ENCODE assay signal across 12 cellular contexts in the genomic region with DNA sequence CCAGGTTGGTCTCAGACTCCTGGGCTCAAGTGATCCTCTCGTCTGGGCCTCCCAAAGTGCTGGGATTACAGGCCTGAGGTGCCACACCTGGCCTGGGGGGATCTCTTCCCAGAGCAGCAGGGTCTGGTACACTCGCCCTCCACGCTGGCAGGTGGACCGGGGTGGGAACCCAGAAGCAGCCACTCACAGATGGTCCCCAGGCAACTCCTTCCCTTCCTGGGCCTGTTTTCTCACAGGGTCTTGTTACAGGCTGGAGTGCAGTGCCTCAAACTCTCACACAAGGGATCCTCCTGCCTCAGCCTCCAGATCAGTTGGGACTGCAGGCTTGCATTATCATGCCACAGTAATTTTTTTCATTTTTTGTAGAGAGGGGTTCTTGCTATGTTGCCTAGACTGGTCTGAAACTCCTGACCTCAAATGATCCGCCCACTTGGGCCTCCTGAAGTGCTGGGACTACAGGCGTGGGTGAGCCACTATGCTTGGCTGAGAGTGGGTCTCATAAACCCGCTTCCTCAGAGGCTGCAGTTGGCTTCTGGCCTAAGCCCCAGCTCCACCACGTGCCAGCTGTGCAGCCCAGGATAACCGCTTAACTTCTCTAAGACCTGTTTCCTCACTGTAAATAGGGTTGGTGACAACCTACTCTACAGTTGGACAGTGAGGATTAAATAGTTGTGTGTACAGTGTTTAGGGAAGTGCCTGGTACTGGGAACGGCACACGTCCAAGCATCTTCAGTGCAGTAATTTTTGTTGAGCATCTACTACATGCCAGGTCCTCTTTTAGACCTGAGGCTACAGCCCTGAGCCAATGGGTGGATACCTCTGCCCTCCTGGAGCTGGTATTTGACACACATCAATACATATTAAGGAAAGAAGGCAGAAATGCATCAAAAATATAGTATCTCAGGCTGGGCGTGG. TPM values are rescaled to one million over a fixed set of nuclear protein-coding genes. Genes with fewer than 3 reads are reported as not detected.
DNase-seq lines count a peak whose midpoint lies in the region; ATAC-seq and TF ChIP-seq lines count a peak whose summit lies in the region.
"Had no signal": no experiment of that assay in that cellular context is flagged by ENCODE, and none has a peak within 500 bp of the region (broad histone marks: within the 10 kb centered on the region; RNA-seq: fewer than 3 reads in every experiment).

No MANE protein-coding gene starts in this region.

- H2AFZ ChIP-seq in osteoblast (ENCODE audit: low read length) = no peak overlapping the region

- H3K36me3 Mint-ChIP-seq in activated T-cell treated with anti-CD3 and anti-CD28 coated beads, Interleukin-2, amount 50 U/mL, for 24 hours (ENCODE audit: low read depth) = peaks cover 34% of the 10 kb centered on the region
- peaks cover 12% of the 10 kb centered on the region for H3K36me3 Mint-ChIP-seq in activated T-helper 2 cell treated with anti-CD3 and anti-CD28 coated beads, Interferon-gamma antibody, Interleukin-2, Interleukin-4, amounts not matched to agents 10 μg/mL and 5 μg/mL and 100 μg/mL, durations not matched to agents 14 hours and 24 hours and 36 hours (ENCODE audit: low read depth)

- H3K4me1 ChIP-seq in osteoblast (ENCODE audit: insufficient read depth, low read length) = no peaks in the 10 kb centered on the region
- H3K4me1 ChIP-seq: Peyer's patch had no signal

- H3K4me3 ChIP-seq in MG63 = no peak overlapping the region
- no peak overlapping the region for H3K4me3 ChIP-seq in osteoblast (ENCODE audit: insufficient read depth, low read length)
- H3K4me3 ChIP-seq: Peyer's patch had no signal

- H3K4me1 Mint-ChIP-seq in activated T-cell treated with anti-CD3 and anti-CD28 coated beads, Interleukin-2, amount 50 U/mL, for 24 hours (ENCODE audit: low read depth) = peaks cover 16% of the 10 kb centered on the region
- H3K4me1 Mint-ChIP-seq in activated T-helper 2 cell treated with anti-CD3 and anti-CD28 coated beads, Interferon-gamma antibody, Interleukin-2, Interleukin-4, amounts not matched to agents 10 μg/mL and 5 μg/mL and 100 μg/mL, durations not matched to agents 14 hours and 24 hours and 36 hours (ENCODE audit: low read depth) = peaks cover 13% of the 10 kb centered on the region

- DNase-seq in activated T-cell treated with anti-CD3 and anti-CD28 coated beads, Interleukin-2, amount 50 U/mL, for 24 hours = no peak
- DNase-seq in activated T-cell treated with anti-CD3 and anti-CD28 coated beads, Interleukin-2, amount 50 U/mL, for 1 hour = no peak
- peak; percentile 40 for DNase-seq in MG63
- DNase-seq in activated T-helper 2 cell treated with anti-CD3 and anti-CD28 coated beads, Interferon-gamma antibody, Interleukin-2, Interleukin-4, amounts not matched to agents 10 μg/mL and 5 μg/mL and 100 μg/mL, durations not matched to agents 14 hours and 24 hours and 36 hours (ENCODE audit: low spot score) = no peak
- peak; percentile 85 for DNase-seq in osteoblast (ENCODE audit: insufficient read length, low spot score, missing footprints)
- no peak for DNase-seq in SK-N-DZ (ENCODE audit: low spot score)
- no peak for DNase-seq in NCI-H69 (lab: John Stamatoyannopoulos, UW)
- DNase-seq: Peyer's patch; stimulated activated CD4-positive, alpha-beta T cell treated with anti-CD3 and anti-CD28 coated beads, Interleukin-12 subunit alpha, Interleukin-12 subunit beta, amount 100 ng/mL, for 4 hours had no signal

- H3K4me2 ChIP-seq in osteoblast (ENCODE audit: insufficient read depth, low read length) = no peak overlapping the region

- H3K27ac Mint-ChIP-seq in activated T-cell treated with anti-CD3 and anti-CD28 coated beads, Interleukin-2, amount 50 U/mL, for 24 hours = peak overlapping the region; percentile 50
- peak overlapping the region; percentile 40 for H3K27ac Mint-ChIP-seq in activated T-helper 2 cell treated with anti-CD3 and anti-CD28 coated beads, Interferon-gamma antibody, Interleukin-2, Interleukin-4, amounts not matched to agents 10 μg/mL and 5 μg/mL and 100 μg/mL, durations not matched to agents 14 hours and 24 hours and 36 hours
- H3K27ac Mint-ChIP-seq: progenitor cell of endocrine pancreas had no signal

- H4K20me1 ChIP-seq in osteoblast (ENCODE audit: insufficient read depth, low read length) = no peaks in the 10 kb centered on the region

- H3K9me3 ChIP-seq in MG63 (no peaks in the 10 kb centered on the region), osteoblast (ENCODE audit: low read depth, low read length) (no peaks in the 10 kb centered on the region)
- H3K9me3 ChIP-seq: Peyer's patch had no signal

- H3K9me3 Mint-ChIP-seq in activated T-cell treated with anti-CD3 and anti-CD28 coated beads, Interleukin-2, amount 50 U/mL, for 24 hours = no peaks in the 10 kb centered on the region
- no peaks in the 10 kb centered on the region for H3K9me3 Mint-ChIP-seq in activated T-helper 2 cell treated with anti-CD3 and anti-CD28 coated beads, Interferon-gamma antibody, Interleukin-2, Interleukin-4, amounts not matched to agents 10 μg/mL and 5 μg/mL and 100 μg/mL, durations not matched to agents 14 hours and 24 hours and 36 hours
- H3K9me3 Mint-ChIP-seq: central memory CD8-positive, alpha-beta T cell had no signal

- no peak overlapping the region for H3K4me3 Mint-ChIP-seq in activated T-cell treated with anti-CD3 and anti-CD28 coated beads, Interleukin-2, amount 50 U/mL, for 24 hours
- no peak overlapping the region for H3K4me3 Mint-ChIP-seq in activated T-helper 2 cell treated with anti-CD3 and anti-CD28 coated beads, Interferon-gamma antibody, Interleukin-2, Interleukin-4, amounts not matched to agents 10 μg/mL and 5 μg/mL and 100 μg/mL, durations not matched to agents 14 hours and 24 hours and 36 hours (ENCODE audit: low read depth)
- H3K4me3 Mint-ChIP-seq: central memory CD8-positive, alpha-beta T cell had no signal

- ATAC-seq in GM18870 (IDR thresholded peaks at IDR 0.05; ENCODE audit: unreplicated experiment) = no peak

- H3K79me2 ChIP-seq in osteoblast (ENCODE audit: insufficient read depth, low read length) = no peaks in the 10 kb centered on the region

- intact Hi-C loops in activated T-helper 2 cell treated with anti-CD3 and anti-CD28 coated beads, Interferon-gamma antibody, Interleukin-2, Interleukin-4, amounts not matched to agents 10 μg/mL and 5 μg/mL and 100 μg/mL, durations not matched to agents 14 hours and 24 hours and 36 hours (cut with micrococcal nuclease) = no loop called here

- H3K36me3 ChIP-seq in MG63 (no peaks in the 10 kb centered on the region; the same call in 1 of the 2 replicates), osteoblast (ENCODE audit: insufficient read depth, low read length) (no peaks in the 10 kb centered on the region)

- no peak for TF ChIP-seq CTCF in osteoblast (IDR thresholded peaks at IDR 0.05; ENCODE audit: extremely low read depth, low read depth, low read length)

- H3K27me3 Mint-ChIP-seq in activated T-cell treated with anti-CD3 and anti-CD28 coated beads, Interleukin-2, amount 50 U/mL, for 24 hours = no peaks in the 10 kb centered on the region
- no peaks in the 10 kb centered on the region for H3K27me3 Mint-ChIP-seq in activated T-helper 2 cell treated with anti-CD3 and anti-CD28 coated beads, Interferon-gamma antibody, Interleukin-2, Interleukin-4, amounts not matched to agents 10 μg/mL and 5 μg/mL and 100 μg/mL, durations not matched to agents 14 hours and 24 hours and 36 hours (ENCODE audit: low read depth)
- H3K27me3 Mint-ChIP-seq: central memory CD8-positive, alpha-beta T cell had no signal

- no peak overlapping the region for H3K27ac ChIP-seq in osteoblast (ENCODE audit: low read depth, low read length)
- H3K27ac ChIP-seq: Peyer's patch had no signal

- H3K27me3 ChIP-seq in MG63 (no peaks in the 10 kb centered on the region), osteoblast (ENCODE audit: insufficient read depth, low read length) (no peaks in the 10 kb centered on the region)
- H3K27me3 ChIP-seq: Peyer's patch had no signal

RNA-seq across cellular contexts. Expression of gene CCER2, which starts 0.9 kb away (rescaled TPM):
- not detected in 2 replicates for total RNA-seq in MG63 (2014; rRNA removed; shearing (Covaris generic); ENCODE audit: low replicate concordance)
- 0.83 and 1.2 TPM in 2 replicates for total RNA-seq in activated T-helper 2 cell treated with anti-CD3 and anti-CD28 coated beads, Interferon-gamma antibody, Interleukin-2, Interleukin-4, amounts not matched to agents 10 μg/mL and 5 μg/mL and 100 μg/mL, durations not matched to agents 14 hours and 24 hours and 36 hours
- not detected in 2 replicates for total RNA-seq in osteoblast
- 0.14 and 1.5 TPM in 2 replicates for polyA plus RNA-seq in SK-N-DZ (2014; cell fraction: cytosol; rRNA removed)
- 1.3 and 3.6 TPM in 2 replicates for polyA plus RNA-seq in SK-N-DZ (2014; cell fraction: nucleus; rRNA removed)

RNA-seq across cellular contexts. Expression of gene NFKBIB, which starts 13.1 kb away (rescaled TPM):
- 18.7 and 49.6 TPM in 2 replicates for total RNA-seq in MG63 (2014; rRNA removed; shearing (Covaris generic); ENCODE audit: low replicate concordance)
- total RNA-seq in activated T-helper 2 cell treated with anti-CD3 and anti-CD28 coated beads, Interferon-gamma antibody, Interleukin-2, Interleukin-4, amounts not matched to agents 10 μg/mL and 5 μg/mL and 100 μg/mL, durations not matched to agents 14 hours and 24 hours and 36 hours = 81.8 and 82.7 TPM in 2 replicates
- total RNA-seq in osteoblast = 9.1 and 12.7 TPM in 2 replicates
- 16.9 and 31.9 TPM in 2 replicates for polyA plus RNA-seq in SK-N-DZ (2014; cell fraction: cytosol; rRNA removed)
- polyA plus RNA-seq in SK-N-DZ (2014; cell fraction: nucleus; rRNA removed) = 9.1 and 12.6 TPM in 2 replicates

RNA-seq across cellular contexts. Expression of gene SIRT2, which starts 13.4 kb away (rescaled TPM):
- 45.3 and 72.9 TPM in 2 replicates for total RNA-seq in MG63 (2014; rRNA removed; shearing (Covaris generic); ENCODE audit: low replicate concordance)
- 29.0 and 30.2 TPM in 2 replicates for total RNA-seq in activated T-helper 2 cell treated with anti-CD3 and anti-CD28 coated beads, Interferon-gamma antibody, Interleukin-2, Interleukin-4, amounts not matched to agents 10 μg/mL and 5 μg/mL and 100 μg/mL, durations not matched to agents 14 hours and 24 hours and 36 hours
- total RNA-seq in osteoblast = 76.9 and 77.4 TPM in 2 replicates
- 34.3 and 37.5 TPM in 2 replicates for polyA plus RNA-seq in SK-N-DZ (2014; cell fraction: cytosol; rRNA removed)
- polyA plus RNA-seq in SK-N-DZ (2014; cell fraction: nucleus; rRNA removed) = 35.9 and 43.8 TPM in 2 replicates

RNA-seq across cellular contexts. Expression of gene SARS2, which starts 17.7 kb away (rescaled TPM):
- 18.4 and 20.8 TPM in 2 replicates for total RNA-seq in MG63 (2014; rRNA removed; shearing (Covaris generic); ENCODE audit: low replicate concordance)
- 41.1 and 45.2 TPM in 2 replicates for total RNA-seq in activated T-helper 2 cell treated with anti-CD3 and anti-CD28 coated beads, Interferon-gamma antibody, Interleukin-2, Interleukin-4, amounts not matched to agents 10 μg/mL and 5 μg/mL and 100 μg/mL, durations not matched to agents 14 hours and 24 hours and 36 hours
- 20.3 and 21.7 TPM in 2 replicates for total RNA-seq in osteoblast
- 45.8 and 68.0 TPM in 2 replicates for polyA plus RNA-seq in SK-N-DZ (2014; cell fraction: cytosol; rRNA removed)
- 178 and 201 TPM in 2 replicates for polyA plus RNA-seq in SK-N-DZ (2014; cell fraction: nucleus; rRNA removed)

RNA-seq across cellular contexts. Expression of gene MRPS12, which starts 17.9 kb away (rescaled TPM):
- total RNA-seq in MG63 (2014; rRNA removed; shearing (Covaris generic); ENCODE audit: low replicate concordance) = 82.3 and 150 TPM in 2 replicates
- total RNA-seq in activated T-helper 2 cell treated with anti-CD3 and anti-CD28 coated beads, Interferon-gamma antibody, Interleukin-2, Interleukin-4, amounts not matched to agents 10 μg/mL and 5 μg/mL and 100 μg/mL, durations not matched to agents 14 hours and 24 hours and 36 hours = 93.5 and 95.3 TPM in 2 replicates
- total RNA-seq in osteoblast = 21.5 and 25.7 TPM in 2 replicates
- polyA plus RNA-seq in SK-N-DZ (2014; cell fraction: cytosol; rRNA removed) = 50.4 and 57.4 TPM in 2 replicates
- polyA plus RNA-seq in SK-N-DZ (2014; cell fraction: nucleus; rRNA removed) = 34.8 and 38.0 TPM in 2 replicates

Comparison
In these comparisons a context has a peak if more than half of its experiments do, and no peak if none do; other contexts are left out.
1. DNase-seq: peak in MG63 (single experiment) and osteoblast (single experiment); none in activated T-cell treated with anti-CD3 and anti-CD28 coated beads, Interleukin-2, amount 50 U/mL, for 24 hours (single experiment), activated T-cell treated with anti-CD3 and anti-CD28 coated beads, Interleukin-2, amount 50 U/mL, for 1 hour (single experiment), activated T-helper 2 cell treated with anti-CD3 and anti-CD28 coated beads, Interferon-gamma antibody, Interleukin-2, Interleukin-4, amounts not matched to agents 10 μg/mL and 5 μg/mL and 100 μg/mL, durations not matched to agents 14 hours and 24 hours and 36 hours (single experiment), SK-N-DZ (single experiment) and NCI-H69 (single experiment).